15 cellular contexts compared by ENCODE assay signal in the genomic region with DNA sequence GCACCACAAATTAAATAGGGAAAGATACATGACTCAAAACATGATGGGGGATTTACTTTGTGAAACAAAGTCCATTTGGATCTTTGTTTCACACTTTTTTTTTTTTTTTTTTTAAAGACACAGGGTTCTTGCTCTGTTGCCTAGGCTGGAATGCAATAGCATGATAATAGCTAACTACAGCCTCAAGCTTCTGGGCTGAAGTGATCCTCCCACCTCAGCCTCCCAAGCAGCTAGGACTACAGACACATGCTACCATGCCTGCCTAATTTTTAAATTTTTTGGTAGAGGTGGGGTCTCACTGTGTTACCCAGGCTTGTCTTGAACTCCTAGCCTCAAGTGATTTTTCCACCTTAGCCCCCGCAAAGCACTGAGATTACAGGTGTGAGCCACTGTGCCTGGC.
A peak's percentile ranks its signal among the peaks of the same experiment; 100 is the strongest.
DNase-seq lines count a peak whose midpoint lies in the region; ATAC-seq, FAIRE-seq and TF ChIP-seq lines count a peak whose summit lies in the region.
"Had no signal": no experiment of that assay in that cellular context is flagged by ENCODE, and none has a peak within 500 bp of the region (broad histone marks: within the 10 kb centered on the region; RNA-seq: fewer than 3 reads in every experiment).

No MANE protein-coding gene starts in this region.

- 100% methylated on average over 1 of the region's 1 CpG for WGBS in HepG2 (ENCODE audit: low lambda C conversion rate)

- POLR2A ChIA-PET in AG04450 (lab: Yijun Ruan, JAX): interaction anchor here (0.7 kb wide), 1 partner anchor 25 kb away, joined by 4 read pairs; no protein-coding TSS in a partner anchor
- POLR2A ChIA-PET in HepG2 (lab: Yijun Ruan, JAX): interaction anchor here (0.7 kb wide), 2 partner anchors 25 to 191 kb away, joined by 3 read pairs; no protein-coding TSS in a partner anchor

- H3K4me3 ChIP-seq in AG04450 (ENCODE audit: low read depth, low read length) (peak overlapping the region; percentile 24), HepG2 (replicated peaks in 1 of 3; ENCODE audit: insufficient read depth in 1 of 3, low read depth in 2 of 3, low read length in 3 of 3) (no peak overlapping the region; a peak in 1 of 6 replicates), left ventricle myocardium inferior (no peak overlapping the region)
- H3K4me3 ChIP-seq: lower lobe of right lung had no signal

- H3K27ac ChIP-seq in AG04450 (ENCODE audit: low read depth, low read length): peak overlapping the region; percentile 67
- H3K27ac ChIP-seq in HepG2 (ENCODE audit: extremely low read length, insufficient read depth, low read length): peak overlapping the region; percentile 78
- H3K27ac ChIP-seq in left ventricle myocardium inferior (replicated peaks): no peak overlapping the region
- H3K27ac ChIP-seq in foreskin keratinocyte: no peak overlapping the region
- H3K27ac ChIP-seq: lower lobe of right lung had no signal

- H2AFZ ChIP-seq in HepG2 (ENCODE audit: low read length): no peak overlapping the region

- intact Hi-C loops in HepG2 (cut with micrococcal nuclease; ENCODE audit: unreplicated experiment) (no loop called here), left ventricle myocardium inferior (cut with micrococcal nuclease) (no loop called here)

- H3K27ac Mint-ChIP-seq in activated T-helper 17 cell treated with anti-CD3 and anti-CD28 coated beads, Interleukin-2, amount 50 U/mL, for 72 hours: peak overlapping the region; percentile 97

- TF ChIP-seq CTCF in AG04450 (IDR thresholded peaks at IDR 0.05; ENCODE audit: low read depth, low read length) (no peak), HepG2 (CRISPR knock-in tag; IDR thresholded peaks at IDR 0.05) (no peak), left ventricle myocardium inferior (IDR thresholded peaks at IDR 0.05; ENCODE audit: borderline replicate concordance) (no peak), foreskin keratinocyte (conservative IDR thresholded peaks at IDR 0.05) (no peak)

- H3K9ac ChIP-seq in HepG2 (ENCODE audit: insufficient read depth, low read depth, low read length): no peak overlapping the region

- peaks cover 68% of the 10 kb centered on the region for H3K4me1 Mint-ChIP-seq in activated T-helper 17 cell treated with anti-CD3 and anti-CD28 coated beads, Interleukin-2, amount 50 U/mL, for 72 hours

- no peaks in the 10 kb centered on the region for H3K9me3 Mint-ChIP-seq in activated T-helper 17 cell treated with anti-CD3 and anti-CD28 coated beads, Interleukin-2, amount 50 U/mL, for 72 hours
- H3K9me3 Mint-ChIP-seq: neural crest cell had no signal

- no peak for ATAC-seq in activated T-helper 17 cell treated with anti-CD3 and anti-CD28 coated beads, Interleukin-2, amount 50 U/mL, for 72 hours (replicated peaks)
- ATAC-seq in HepG2 (no peak), foreskin keratinocyte (no peak)
- ATAC-seq: lower lobe of right lung, right cardiac atrium had no signal

- no peaks in the 10 kb centered on the region for H3K9me3 ChIP-seq in AG04450 (ENCODE audit: control insufficient read depth, insufficient read depth, low read length)
- H3K9me3 ChIP-seq in HepG2 (ENCODE audit: low read length): no peaks in the 10 kb centered on the region
- no peaks in the 10 kb centered on the region for H3K9me3 ChIP-seq in left ventricle myocardium inferior (replicated peaks)
- H3K9me3 ChIP-seq: lower lobe of right lung had no signal

- no peak for TF ChIP-seq RAD21 in HepG2 (CRISPR knock-in tag; IDR thresholded peaks at IDR 0.05)

- H3K27me3 Mint-ChIP-seq in activated T-helper 17 cell treated with anti-CD3 and anti-CD28 coated beads, Interleukin-2, amount 50 U/mL, for 72 hours: no peaks in the 10 kb centered on the region

- no peaks in the 10 kb centered on the region for H4K20me1 ChIP-seq in HepG2 (ENCODE audit: insufficient read depth, low read length)

- no peaks in the 10 kb centered on the region for H3K27me3 ChIP-seq in AG04450 (ENCODE audit: control insufficient read depth, insufficient read depth, low read length)
- no peaks in the 10 kb centered on the region for H3K27me3 ChIP-seq in HepG2 (ENCODE audit: control insufficient read depth in 1 of 2, insufficient read depth in 2 of 2, low read length in 2 of 2)
- no peaks in the 10 kb centered on the region for H3K27me3 ChIP-seq in left ventricle myocardium inferior (ENCODE audit: low read depth)
- H3K27me3 ChIP-seq in foreskin keratinocyte: no peaks in the 10 kb centered on the region

- peaks cover 1 to 6% of the 10 kb centered on the region in 2 experiments; a peak in 4 of 5 replicates for H3K36me3 ChIP-seq in HepG2 (replicated peaks in 1 of 2; ENCODE audit: control insufficient read depth in 1 of 2, insufficient read depth in 2 of 2, low read length in 2 of 2)
- no peaks in the 10 kb centered on the region for H3K36me3 ChIP-seq in left ventricle myocardium inferior

- H3K79me2 ChIP-seq in HepG2 (ENCODE audit: insufficient read depth, low read length): peaks cover 94% of the 10 kb centered on the region

- H3K4me3 Mint-ChIP-seq in activated T-helper 17 cell treated with anti-CD3 and anti-CD28 coated beads, Interleukin-2, amount 50 U/mL, for 72 hours: peak overlapping the region; percentile 91
- H3K4me3 Mint-ChIP-seq: neural crest cell had no signal

- BruUV-seq in HepG2 (replicated peaks; lab: Mats Ljungman, UMichigan): no TSS peak

- TF ChIP-seq EP300 in HepG2 (IDR thresholded peaks at IDR 0.05; ENCODE audit: low read depth in 2 of 2, low read length in 2 of 2) (no peak), HepG2 (CRISPR knock-in tag; IDR thresholded peaks at IDR 0.05; ENCODE audit: borderline replicate concordance) (no peak)

- H3K4me1 ChIP-seq in HepG2 (ENCODE audit: insufficient read depth, low read length): peaks cover 97% of the 10 kb centered on the region
- peaks cover 72% of the 10 kb centered on the region for H3K4me1 ChIP-seq in left ventricle myocardium inferior
- peaks cover 39% of the 10 kb centered on the region for H3K4me1 ChIP-seq in foreskin keratinocyte

- H3K4me2 ChIP-seq in HepG2 (ENCODE audit: low read depth, low read length): peak overlapping the region; percentile 5; the same call in 1 of the 2 replicates

- peaks cover 100% of the 10 kb centered on the region for H3K36me3 Mint-ChIP-seq in activated T-helper 17 cell treated with anti-CD3 and anti-CD28 coated beads, Interleukin-2, amount 50 U/mL, for 72 hours (ENCODE audit: low read depth)

- no peak for FAIRE-seq in HepG2 (lab: Jason Lieb, UNC)
- FAIRE-seq: G401.6 had no signal

- in situ Hi-C loops in HepG2 (cut with HindIII; ENCODE audit: extremely low pct_ligation_motif_present, low pct_unique_long_range_greater_than_20kb): no loop called here

- CTCF ChIA-PET in AG04450 (lab: Charles Lee) (interaction anchor here (1.3 to 2.2 kb wide), 2 partner anchors 10 to 76 kb away, joined by 3 to 13 read pairs; no protein-coding TSS in a partner anchor), HepG2 (lab: Yijun Ruan, JAX; ENCODE audit: low intra/inter-chr PET ratio, low total read pairs) (no interaction called here)

- TF ChIP-seq POLR2A in HepG2 (IDR thresholded peaks at IDR 0.05; ENCODE audit: insufficient read depth in 1 of 2, low read depth in 2 of 2, low read length in 2 of 2): no peak

- DNase-seq in AG04450 (ENCODE audit: low read depth, low spot score) (no peak), HCEC 1CT (peak; percentile 29), HepG2 (ENCODE audit: low spot score) (no peak), NCI-H524 treated with DMSO at 0.1 percent for 48 hours (lab: John Stamatoyannopoulos, UW) (no peak), left ventricle myocardium inferior (no peak), foreskin keratinocyte (no peak)
- DNase-seq in activated effector memory CD4-positive, alpha-beta T cell treated with anti-CD3 and anti-CD28 coated beads, Interleukin-2, amount 50 U/mL, for 16 hours: no peak
- DNase-seq: activated CD8-positive, alpha-beta memory T cell treated with anti-CD3 and anti-CD28 coated beads for 24 hours; cortex of kidney; lower lobe of right lung; NCI-H1436; right cardiac atrium had no signal

TF ChIP-seq in HepG2, 621 proteins besides CTCF, POLR2A, EP300 and RAD21 (continues in another document):
- TF ChIP-seq TEAD3 (CRISPR knock-in tag; optimal IDR thresholded peaks at IDR 0.05; ENCODE audit: borderline replicate concordance) (peak; percentile 69), KDM1A (CRISPR knock-in tag; IDR thresholded peaks at IDR 0.05) (peak; percentile 62; the same call in 1 of the 2 replicates), ZMAT3 (CRISPR knock-in tag; conservative IDR thresholded peaks at IDR 0.05) (no peak), ZNF660 (CRISPR knock-in tag; IDR thresholded peaks at IDR 0.05; ENCODE audit: borderline replicate concordance, low read depth) (no peak), XBP1 (CRISPR knock-in tag; IDR thresholded peaks at IDR 0.05) (no peak), ZNF335 (CRISPR knock-in tag; IDR thresholded peaks at IDR 0.05) (0 out of 2 replicates have a peak, but pooled peaks have one; percentile 28), ZNF713 (CRISPR knock-in tag; IDR thresholded peaks at IDR 0.05) (no peak)
- TF ChIP-seq, protein P1, sequence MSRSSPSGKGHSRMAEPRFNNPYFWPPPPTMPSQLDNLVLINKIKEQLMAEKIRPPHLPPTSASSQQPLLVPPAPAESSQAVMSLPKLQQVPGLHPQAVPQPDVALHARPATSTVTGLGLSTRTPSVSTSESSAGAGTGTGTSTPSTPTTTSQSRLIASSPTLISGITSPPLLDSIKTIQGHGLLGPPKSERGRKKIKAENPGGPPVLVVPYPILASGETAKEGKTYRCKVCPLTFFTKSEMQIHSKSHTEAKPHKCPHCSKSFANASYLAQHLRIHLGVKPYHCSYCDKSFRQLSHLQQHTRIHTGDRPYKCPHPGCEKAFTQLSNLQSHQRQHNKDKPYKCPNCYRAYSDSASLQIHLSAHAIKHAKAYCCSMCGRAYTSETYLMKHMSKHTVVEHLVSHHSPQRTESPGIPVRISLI (CRISPR knock-in tag; IDR thresholded peaks at IDR 0.05; ENCODE audit: borderline replicate concordance): peak; percentile 39; the same call in 1 of the 2 replicates
- TF ChIP-seq, protein P2, sequence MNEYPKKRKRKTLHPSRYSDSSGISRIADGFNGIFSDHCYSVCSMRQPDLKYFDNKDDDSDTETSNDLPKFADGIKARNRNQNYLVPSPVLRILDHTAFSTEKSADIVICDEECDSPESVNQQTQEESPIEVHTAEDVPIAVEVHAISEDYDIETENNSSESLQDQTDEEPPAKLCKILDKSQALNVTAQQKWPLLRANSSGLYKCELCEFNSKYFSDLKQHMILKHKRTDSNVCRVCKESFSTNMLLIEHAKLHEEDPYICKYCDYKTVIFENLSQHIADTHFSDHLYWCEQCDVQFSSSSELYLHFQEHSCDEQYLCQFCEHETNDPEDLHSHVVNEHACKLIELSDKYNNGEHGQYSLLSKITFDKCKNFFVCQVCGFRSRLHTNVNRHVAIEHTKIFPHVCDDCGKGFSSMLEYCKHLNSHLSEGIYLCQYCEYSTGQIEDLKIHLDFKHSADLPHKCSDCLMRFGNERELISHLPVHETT (CRISPR knock-in tag; conservative IDR thresholded peaks at IDR 0.05): no peak

Comparison
In these comparisons a context has a peak if more than half of its experiments do, and no peak if none do; other contexts are left out.
1. H3K27ac ChIP-seq: peak in AG04450 (single experiment) and HepG2 (single experiment); none in left ventricle myocardium inferior (single experiment) and foreskin keratinocyte (single experiment).